Comparison of ENCODE assay signal across 1 cellular context in genomic region chr19:7833225-7834156, GRCh38.
A peak's percentile ranks its signal among the peaks of the same experiment; 100 is the strongest.
TF ChIP-seq lines count a peak whose summit lies in the region.

No MANE protein-coding gene starts in this region.

TF ChIP-seq in HepG2, 621 proteins besides CTCF, POLR2A, EP300 and RAD21 (continued from another document):
- TF ChIP-seq ZNF687 (CRISPR knock-in tag; IDR thresholded peaks at IDR 0.05) (peak; percentile 93), FOXA1 (IDR thresholded peaks at IDR 0.05) (no peak), FOXA1 (CRISPR knock-in tag; IDR thresholded peaks at IDR 0.05) (peak; percentile 55; the same call in 1 of the 2 replicates), ZNF547 (CRISPR knock-in tag; IDR thresholded peaks at IDR 0.05) (0 out of 2 replicates have a peak, but pooled peaks have one; percentile 27), ARID5B (CRISPR knock-in tag; IDR thresholded peaks at IDR 0.05) (peak; percentile 38), HNF4A (CRISPR knock-in tag; IDR thresholded peaks at IDR 0.05) (peak; percentile 84), MAX (IDR thresholded peaks at IDR 0.05) (peak; percentile 94), TEAD3 (CRISPR knock-in tag; optimal IDR thresholded peaks at IDR 0.05; ENCODE audit: borderline replicate concordance) (peak; percentile 71), SOX13 (IDR thresholded peaks at IDR 0.05) (no peak), SOX13 (CRISPR knock-in tag; conservative IDR thresholded peaks at IDR 0.05 in 1 of 2, IDR thresholded peaks at IDR 0.05 in 1 of 2) (peak in 1 of 2 experiments; percentile 28; a peak in 1 of 4 replicates), HOXA3 (CRISPR knock-in tag; IDR thresholded peaks at IDR 0.05) (peak; percentile 19; the same call in 1 of the 2 replicates), ZNF704 (CRISPR knock-in tag; IDR thresholded peaks at IDR 0.05; ENCODE audit: borderline replicate concordance) (no peak), PLRG1 (conservative IDR thresholded peaks at IDR 0.05) (no peak), MED1 (CRISPR knock-in tag; IDR thresholded peaks at IDR 0.05) (peak; percentile 21; the same call in 1 of the 2 replicates), ZNF44 (CRISPR knock-in tag; IDR thresholded peaks at IDR 0.05) (0 out of 2 replicates have a peak, but pooled peaks have one; percentile 36)
